Comparison of ENCODE assay signal across 18 cellular contexts in the genomic region with DNA sequence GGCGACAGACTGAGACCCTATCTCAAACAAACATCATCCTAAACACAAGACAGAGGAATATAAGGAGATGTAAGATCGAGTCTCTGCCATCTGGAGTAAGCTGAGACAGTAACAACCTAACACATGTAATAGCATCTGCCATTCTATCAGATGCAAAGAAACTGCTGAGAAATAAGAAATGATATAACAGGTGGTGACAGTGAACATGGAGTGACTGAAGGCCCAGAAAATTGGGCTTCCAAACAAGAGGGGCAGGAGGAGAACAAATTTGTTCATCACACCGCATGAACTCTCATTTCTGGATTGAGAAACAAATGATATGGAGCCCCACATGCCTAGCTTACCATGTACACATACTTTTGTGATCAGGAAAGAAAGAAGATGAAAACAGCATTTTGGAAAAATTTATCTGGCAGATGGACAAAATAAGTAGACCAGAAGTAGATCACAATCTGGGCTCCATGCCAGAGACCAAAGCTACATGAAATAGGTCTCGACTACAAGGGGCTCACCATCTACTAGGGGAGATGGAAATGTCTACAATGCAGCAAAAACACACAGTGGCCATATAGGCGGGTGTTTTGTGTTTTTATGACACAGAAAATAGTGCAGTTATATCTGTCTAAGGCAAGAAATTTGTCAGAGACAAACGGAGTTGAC. TPM values are rescaled to one million over a fixed set of nuclear protein-coding genes. Genes with fewer than 3 reads are reported as not detected.
DNase-seq lines count a peak whose midpoint lies in the region; ATAC-seq, FAIRE-seq and TF ChIP-seq lines count a peak whose summit lies in the region.
"Had no signal": no experiment of that assay in that cellular context is flagged by ENCODE, and none has a peak within 500 bp of the region (broad histone marks: within the 10 kb centered on the region; RNA-seq: fewer than 3 reads in every experiment).

No MANE protein-coding gene starts in this region.

- H3K27me3 ChIP-seq in HepG2 (ENCODE audit: control insufficient read depth in 1 of 2, insufficient read depth in 2 of 2, low read length in 2 of 2), result no peaks in the 10 kb centered on the region

- no peak for TF ChIP-seq EP300 in HepG2 (IDR thresholded peaks at IDR 0.05; ENCODE audit: low read depth in 2 of 2, low read length in 2 of 2)
- TF ChIP-seq EP300 in HepG2 (CRISPR knock-in tag; IDR thresholded peaks at IDR 0.05; ENCODE audit: borderline replicate concordance), result no peak

- TF ChIP-seq RAD21 in HepG2 (CRISPR knock-in tag; IDR thresholded peaks at IDR 0.05), result no peak

- no peak for TF ChIP-seq CTCF in AG10803 (conservative IDR thresholded peaks at IDR 0.05; ENCODE audit: low read length)
- no peak for TF ChIP-seq CTCF in HepG2 (CRISPR knock-in tag; IDR thresholded peaks at IDR 0.05)
- TF ChIP-seq CTCF in OCI-LY7 (conservative IDR thresholded peaks at IDR 0.05; ENCODE audit: low read length), result no peak

- H3K79me2 ChIP-seq in HepG2 (ENCODE audit: insufficient read depth, low read length) (no peaks in the 10 kb centered on the region), OCI-LY7 (ENCODE audit: insufficient read depth, low read depth, low read length) (no peaks in the 10 kb centered on the region)

- H3K4me3 Mint-ChIP-seq in stimulated activated naive CD8-positive, alpha-beta T cell treated with anti-CD3 and anti-CD28 coated beads, Interleukin-15, amount 100 ng/mL, for 72 hours, result no peak overlapping the region
- no peak overlapping the region for H3K4me3 Mint-ChIP-seq in stimulated activated memory B cell treated with anti-CD40 and anti-IgM and Interleukin-4, amounts not matched to agents 10 μg/mL and 1 μg/mL and 100 μg/mL, for 72 hours
- H3K4me3 Mint-ChIP-seq: dendritic cell treated with granulocyte-macrophage colony-stimulating factor and Interleukin-4, amounts not matched to agents 40 ng/mL and 50 ng/mL, for 4 days; stimulated activated naive CD8-positive, alpha-beta T cell treated with anti-CD3 and anti-CD28 coated beads, Interleukin-15, Interleukin-2, amounts not matched to agents 100 ng/mL and 50 ng/mL, for 24 hours had no signal

- H3K9me3 ChIP-seq in HepG2 (ENCODE audit: low read length), result no peaks in the 10 kb centered on the region
- no peaks in the 10 kb centered on the region for H3K9me3 ChIP-seq in OCI-LY7 (ENCODE audit: low read length)
- H3K9me3 ChIP-seq: left ventricle myocardium inferior had no signal

- no peak overlapping the region for H3K4me2 ChIP-seq in HepG2 (ENCODE audit: low read depth, low read length)
- no peak overlapping the region for H3K4me2 ChIP-seq in OCI-LY7 (ENCODE audit: low read length)

- H3K9me2 ChIP-seq in OCI-LY7 (ENCODE audit: insufficient read depth, low read length), result no peaks in the 10 kb centered on the region

- in situ Hi-C loops in HepG2 (cut with HindIII; ENCODE audit: extremely low pct_ligation_motif_present, low pct_unique_long_range_greater_than_20kb), result no loop called here

- WGBS in HepG2 (ENCODE audit: low lambda C conversion rate), result 94% methylated on average over 6 of the region's 6 CpGs

- H3K9me3 Mint-ChIP-seq in stimulated activated naive CD8-positive, alpha-beta T cell treated with anti-CD3 and anti-CD28 coated beads, Interleukin-15, amount 100 ng/mL, for 72 hours, result no peaks in the 10 kb centered on the region
- H3K9me3 Mint-ChIP-seq in stimulated activated memory B cell treated with anti-CD40 and anti-IgM and Interleukin-4, amounts not matched to agents 10 μg/mL and 1 μg/mL and 100 μg/mL, for 72 hours, result no peaks in the 10 kb centered on the region
- H3K9me3 Mint-ChIP-seq: dendritic cell treated with granulocyte-macrophage colony-stimulating factor and Interleukin-4, amounts not matched to agents 40 ng/mL and 50 ng/mL, for 4 days; stimulated activated naive CD8-positive, alpha-beta T cell treated with anti-CD3 and anti-CD28 coated beads, Interleukin-15, Interleukin-2, amounts not matched to agents 100 ng/mL and 50 ng/mL, for 24 hours had no signal

- POLR2A ChIA-PET in HepG2 (lab: Yijun Ruan, JAX) (no interaction called here), OCI-LY7 (lab: Charles Lee) (interaction anchor here (0.6 to 1.0 kb wide), 2 partner anchors 10 to 28 kb away, joined by 3 to 5 read pairs; no protein-coding TSS in a partner anchor)

- H3K27me3 Mint-ChIP-seq in stimulated activated naive CD8-positive, alpha-beta T cell treated with anti-CD3 and anti-CD28 coated beads, Interleukin-15, amount 100 ng/mL, for 72 hours, result no peaks in the 10 kb centered on the region
- no peaks in the 10 kb centered on the region for H3K27me3 Mint-ChIP-seq in stimulated activated memory B cell treated with anti-CD40 and anti-IgM and Interleukin-4, amounts not matched to agents 10 μg/mL and 1 μg/mL and 100 μg/mL, for 72 hours
- H3K27me3 Mint-ChIP-seq: dendritic cell treated with granulocyte-macrophage colony-stimulating factor and Interleukin-4, amounts not matched to agents 40 ng/mL and 50 ng/mL, for 4 days; stimulated activated naive CD8-positive, alpha-beta T cell treated with anti-CD3 and anti-CD28 coated beads, Interleukin-15, Interleukin-2, amounts not matched to agents 100 ng/mL and 50 ng/mL, for 24 hours had no signal

- ATAC-seq in stimulated activated naive CD8-positive, alpha-beta T cell treated with anti-CD3 and anti-CD28 coated beads, Interleukin-15, amount 100 ng/mL, for 72 hours, result no peak
- no peak for ATAC-seq in HepG2
- ATAC-seq in stimulated activated memory B cell treated with anti-CD40 and anti-IgM and Interleukin-4, amounts not matched to agents 10 μg/mL and 1 μg/mL and 100 μg/mL, for 72 hours, result no peak
- ATAC-seq: right cardiac atrium had no signal

- no peaks in the 10 kb centered on the region for H4K20me1 ChIP-seq in HepG2 (ENCODE audit: insufficient read depth, low read length)
- H4K20me1 ChIP-seq in OCI-LY7 (ENCODE audit: insufficient read depth, low read length), result no peaks in the 10 kb centered on the region

- TF ChIP-seq POLR2A in HepG2 (IDR thresholded peaks at IDR 0.05; ENCODE audit: insufficient read depth in 1 of 2, low read depth in 2 of 2, low read length in 2 of 2), result no peak

- H3K4me3 ChIP-seq in AG10803 (ENCODE audit: low read length), result no peak overlapping the region
- no peak overlapping the region for H3K4me3 ChIP-seq in HepG2 (replicated peaks in 1 of 3; ENCODE audit: insufficient read depth in 1 of 3, low read depth in 2 of 3, low read length in 3 of 3)
- no peak overlapping the region for H3K4me3 ChIP-seq in OCI-LY7 (ENCODE audit: low read depth, low read length, poor library complexity, severe bottlenecking)
- H3K4me3 ChIP-seq: left ventricle myocardium inferior, SK-N-MC had no signal

- no peak overlapping the region for H2AFZ ChIP-seq in HepG2 (ENCODE audit: low read length)
- no peak overlapping the region for H2AFZ ChIP-seq in OCI-LY7 (ENCODE audit: low read length)

- no peak overlapping the region for H3K9ac ChIP-seq in HepG2 (ENCODE audit: insufficient read depth, low read depth, low read length)

- H3K36me3 ChIP-seq in HepG2 (replicated peaks in 1 of 2; ENCODE audit: control insufficient read depth in 1 of 2, insufficient read depth in 2 of 2, low read length in 2 of 2), result peaks cover 7 to 52% of the 10 kb centered on the region in 2 experiments
- peaks cover 76% of the 10 kb centered on the region for H3K36me3 ChIP-seq in OCI-LY7 (ENCODE audit: insufficient read depth, low read length)

- DNase-seq in AG10803 (ENCODE audit: low read depth) (peak; percentile 13), NCI-H1694 (lab: John Stamatoyannopoulos, UW) (peak; percentile 60), astrocyte of the hippocampus (ENCODE audit: low read depth, low spot score) (peak; percentile 56), fibroblast of the conjunctiva (ENCODE audit: low read depth) (peak; percentile 30), HepG2 (ENCODE audit: low spot score) (no peak), OCI-LY7 (ENCODE audit: low spot score) (no peak)
- no peak for DNase-seq in stimulated activated naive CD8-positive, alpha-beta T cell treated with anti-CD3 and anti-CD28 coated beads, Interleukin-15, amount 100 ng/mL, for 72 hours
- DNase-seq: activated CD4-positive, alpha-beta T cell treated with anti-CD3 and anti-CD28 coated beads for 1 hour; activated effector memory CD4-positive, alpha-beta T cell treated with Interleukin-2 at 50 U/mL for 16 hours; left ventricle myocardium inferior; MV-4-11; NCI-H2029 treated with DMSO at 0.1 percent for 48 hours; right cardiac atrium; trophoblast cell had no signal

- no peak for FAIRE-seq in HepG2 (lab: Jason Lieb, UNC)

- CTCF ChIA-PET in HepG2 (lab: Yijun Ruan, JAX; ENCODE audit: low intra/inter-chr PET ratio, low total read pairs), result no interaction called here
- CTCF ChIA-PET in OCI-LY7 (lab: Charles Lee; ENCODE audit: unreplicated experiment), result no interaction called here

- H3K4me1 Mint-ChIP-seq in stimulated activated naive CD8-positive, alpha-beta T cell treated with anti-CD3 and anti-CD28 coated beads, Interleukin-15, amount 100 ng/mL, for 72 hours, result no peaks in the 10 kb centered on the region
- no peaks in the 10 kb centered on the region for H3K4me1 Mint-ChIP-seq in stimulated activated memory B cell treated with anti-CD40 and anti-IgM and Interleukin-4, amounts not matched to agents 10 μg/mL and 1 μg/mL and 100 μg/mL, for 72 hours

- no peak overlapping the region for H3K27ac ChIP-seq in HepG2 (ENCODE audit: extremely low read length, insufficient read depth, low read length)
- H3K27ac ChIP-seq in OCI-LY7 (ENCODE audit: low read depth, low read length, poor library complexity, severe bottlenecking), result no peak overlapping the region
- H3K27ac ChIP-seq: left ventricle myocardium inferior, SK-N-MC had no signal

- no TSS peak for BruUV-seq in HepG2 (replicated peaks; lab: Mats Ljungman, UMichigan)
- no TSS peak for BruUV-seq in OCI-LY7 (replicated peaks; lab: Mats Ljungman, UMichigan)

- intact Hi-C loops in HepG2 (cut with micrococcal nuclease; ENCODE audit: unreplicated experiment) (loop anchor here (5.0 kb wide), 1 partner anchor 44 kb away; a partner anchor contains a TSS), OCI-LY7 (cut with micrococcal nuclease; ENCODE audit: unreplicated experiment) (no loop called here)

- H3K4me1 ChIP-seq in HepG2 (ENCODE audit: insufficient read depth, low read length) (peaks cover 5% of the 10 kb centered on the region; the same call in 1 of the 2 replicates), OCI-LY7 (ENCODE audit: insufficient read depth, low read length, poor library complexity, severe bottlenecking) (no peaks in the 10 kb centered on the region)
- H3K4me1 ChIP-seq: left ventricle myocardium inferior had no signal

- H3K36me3 Mint-ChIP-seq in stimulated activated memory B cell treated with anti-CD40 and anti-IgM and Interleukin-4, amounts not matched to agents 10 μg/mL and 1 μg/mL and 100 μg/mL, for 72 hours, result peaks cover 55% of the 10 kb centered on the region

- H3K27ac Mint-ChIP-seq in stimulated activated naive CD8-positive, alpha-beta T cell treated with anti-CD3 and anti-CD28 coated beads, Interleukin-15, amount 100 ng/mL, for 72 hours, result peak overlapping the region in 1 of 2 donors; percentile 54
- no peak overlapping the region for H3K27ac Mint-ChIP-seq in stimulated activated memory B cell treated with anti-CD40 and anti-IgM and Interleukin-4, amounts not matched to agents 10 μg/mL and 1 μg/mL and 100 μg/mL, for 72 hours
- H3K27ac Mint-ChIP-seq: stimulated activated naive CD8-positive, alpha-beta T cell treated with anti-CD3 and anti-CD28 coated beads, Interleukin-15, Interleukin-2, amounts not matched to agents 100 ng/mL and 50 ng/mL, for 24 hours had no signal

RNA-seq across cellular contexts. Expression of a gene that starts 45.5 kb away (rescaled TPM):
- total RNA-seq in HepG2 (2016; rRNA removed; fragmentation: Illumina TruSeq; extraction: Trizol), result 58.0 and 81.7 TPM in 2 replicates
- 16.5 and 19.4 TPM in 2 replicates for total RNA-seq in HepG2 (2016; cell fraction: cytosol; rRNA removed; fragmentation: Illumina TruSeq; extraction: Trizol; ENCODE audit: low read depth)
- 61.7 and 85.2 TPM in 2 replicates for total RNA-seq in HepG2 (2016; cell fraction: insoluble cytoplasmic fraction; rRNA removed; fragmentation: Illumina TruSeq; extraction: Trizol)
- total RNA-seq in HepG2 (2016; cell fraction: membrane; rRNA removed; fragmentation: Illumina TruSeq; extraction: Trizol), result 25.2 and 25.7 TPM in 2 replicates
- 62.2 and 69.4 TPM in 2 replicates for total RNA-seq in HepG2 (2016; cell fraction: nucleus; rRNA removed; fragmentation: Illumina TruSeq; extraction: Trizol)
- polyA plus RNA-seq in HepG2 (2011; rRNA removed), result 35.3 and 37.3 TPM in 2 replicates
- 14.0 and 19.7 TPM in 2 replicates for polyA plus RNA-seq in HepG2 (2011; cell fraction: cytosol; rRNA removed)
- polyA plus RNA-seq in HepG2 (2011; cell fraction: nucleus; rRNA removed), result 50.5 and 56.3 TPM in 2 replicates
- polyA plus RNA-seq in HepG2 (2012), result 43.2 and 54.3 TPM in 2 replicates
- 2.2 and 2.5 TPM in 2 replicates for polyA plus RNA-seq in HepG2 (2016; cell fraction: cytosol; fragmentation: Illumina TruSeq; extraction: Trizol; ENCODE audit: low read depth)
- 45.7 and 50.1 TPM in 2 replicates for polyA plus RNA-seq in HepG2 (2016; cell fraction: insoluble cytoplasmic fraction; fragmentation: Illumina TruSeq; extraction: Trizol; ENCODE audit: low read depth)
- 6.0 and 8.2 TPM in 2 replicates for polyA plus RNA-seq in HepG2 (2016; cell fraction: membrane; fragmentation: Illumina TruSeq; extraction: Trizol; ENCODE audit: low read depth)
- 45.4 and 52.1 TPM in 2 replicates for polyA plus RNA-seq in HepG2 (2016; cell fraction: nucleus; fragmentation: Illumina TruSeq; extraction: Trizol; ENCODE audit: insufficient read depth, low read depth)
- 61.8 and 69.9 TPM in 2 replicates for polyA minus RNA-seq in HepG2 (2011; rRNA and poly(A)+ RNA removed; ENCODE audit: low replicate concordance)
- polyA minus RNA-seq in HepG2 (2011; cell fraction: cytosol; rRNA and poly(A)+ RNA removed), result 69.1 and 80.5 TPM in 2 replicates
- 141 and 183 TPM in 2 replicates for polyA minus RNA-seq in HepG2 (2011; cell fraction: nucleus; rRNA and poly(A)+ RNA removed)
- 41.0 and 47.3 TPM in 2 replicates for total RNA-seq in OCI-LY7 (2014; rRNA removed; shearing (Covaris generic))
- total RNA-seq in OCI-LY7 (2022), result 63.2 and 64.2 TPM in 2 replicates

Comparison
In these comparisons a context has a peak if more than half of its experiments do, and no peak if none do; other contexts are left out.
1. DNase-seq: peak in AG10803 (single experiment), NCI-H1694 (single experiment), astrocyte of the hippocampus (single experiment) and fibroblast of the conjunctiva (single experiment); none in stimulated activated naive CD8-positive, alpha-beta T cell treated with anti-CD3 and anti-CD28 coated beads, Interleukin-15, amount 100 ng/mL, for 72 hours (0 of 2), HepG2 (single experiment) and OCI-LY7 (single experiment).